In the genomic region with DNA sequence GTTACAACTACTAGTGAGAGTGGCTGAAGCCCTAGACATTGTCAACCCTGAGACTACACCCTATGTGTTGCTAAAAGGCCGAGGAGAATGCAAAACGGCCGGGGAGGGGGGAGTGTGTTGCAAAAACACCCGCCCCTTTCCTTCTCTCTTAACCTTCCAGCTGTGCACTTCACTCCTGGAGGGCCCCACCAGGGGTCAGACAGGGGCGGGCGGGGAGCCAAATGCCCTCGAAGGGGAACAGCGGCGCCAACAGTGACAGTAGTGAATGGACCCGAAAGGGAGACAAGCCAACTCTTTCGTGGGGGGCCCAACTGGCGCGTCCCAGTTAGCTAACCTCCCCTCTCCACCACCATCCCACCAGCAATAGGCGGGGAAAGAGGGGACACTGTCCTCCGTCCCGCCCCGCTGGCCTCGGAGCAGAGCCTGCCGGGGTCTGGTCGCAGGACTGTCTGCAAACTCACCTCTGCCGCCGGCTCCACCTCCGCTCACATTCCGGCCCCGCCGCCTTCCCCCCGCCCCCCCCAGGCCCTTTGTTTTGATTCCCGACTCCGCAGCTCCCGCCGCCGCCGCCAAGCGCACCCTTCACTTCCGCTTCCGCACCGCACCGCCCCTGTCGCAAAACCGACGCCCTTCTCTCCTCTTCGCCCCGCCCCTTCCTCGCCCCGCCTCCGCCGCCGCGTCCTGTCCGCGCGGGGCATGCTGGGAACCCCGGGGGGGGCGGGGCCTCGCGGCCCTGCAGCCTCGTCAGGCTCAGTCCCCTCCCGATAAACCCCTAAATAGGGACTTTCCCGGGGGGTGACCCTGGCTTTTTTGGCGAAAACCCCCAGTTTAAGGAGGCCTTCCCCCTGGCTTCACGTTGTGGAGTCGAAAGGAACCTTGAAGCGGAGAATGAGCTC, we compare ENCODE assay signal across 8 cellular contexts. TPM values are rescaled to one million over a fixed set of nuclear protein-coding genes. Genes with fewer than 3 reads are reported as not detected.
DNase-seq lines count a peak whose midpoint lies in the region; ATAC-seq and TF ChIP-seq lines count a peak whose summit lies in the region.

A gene with protein sequence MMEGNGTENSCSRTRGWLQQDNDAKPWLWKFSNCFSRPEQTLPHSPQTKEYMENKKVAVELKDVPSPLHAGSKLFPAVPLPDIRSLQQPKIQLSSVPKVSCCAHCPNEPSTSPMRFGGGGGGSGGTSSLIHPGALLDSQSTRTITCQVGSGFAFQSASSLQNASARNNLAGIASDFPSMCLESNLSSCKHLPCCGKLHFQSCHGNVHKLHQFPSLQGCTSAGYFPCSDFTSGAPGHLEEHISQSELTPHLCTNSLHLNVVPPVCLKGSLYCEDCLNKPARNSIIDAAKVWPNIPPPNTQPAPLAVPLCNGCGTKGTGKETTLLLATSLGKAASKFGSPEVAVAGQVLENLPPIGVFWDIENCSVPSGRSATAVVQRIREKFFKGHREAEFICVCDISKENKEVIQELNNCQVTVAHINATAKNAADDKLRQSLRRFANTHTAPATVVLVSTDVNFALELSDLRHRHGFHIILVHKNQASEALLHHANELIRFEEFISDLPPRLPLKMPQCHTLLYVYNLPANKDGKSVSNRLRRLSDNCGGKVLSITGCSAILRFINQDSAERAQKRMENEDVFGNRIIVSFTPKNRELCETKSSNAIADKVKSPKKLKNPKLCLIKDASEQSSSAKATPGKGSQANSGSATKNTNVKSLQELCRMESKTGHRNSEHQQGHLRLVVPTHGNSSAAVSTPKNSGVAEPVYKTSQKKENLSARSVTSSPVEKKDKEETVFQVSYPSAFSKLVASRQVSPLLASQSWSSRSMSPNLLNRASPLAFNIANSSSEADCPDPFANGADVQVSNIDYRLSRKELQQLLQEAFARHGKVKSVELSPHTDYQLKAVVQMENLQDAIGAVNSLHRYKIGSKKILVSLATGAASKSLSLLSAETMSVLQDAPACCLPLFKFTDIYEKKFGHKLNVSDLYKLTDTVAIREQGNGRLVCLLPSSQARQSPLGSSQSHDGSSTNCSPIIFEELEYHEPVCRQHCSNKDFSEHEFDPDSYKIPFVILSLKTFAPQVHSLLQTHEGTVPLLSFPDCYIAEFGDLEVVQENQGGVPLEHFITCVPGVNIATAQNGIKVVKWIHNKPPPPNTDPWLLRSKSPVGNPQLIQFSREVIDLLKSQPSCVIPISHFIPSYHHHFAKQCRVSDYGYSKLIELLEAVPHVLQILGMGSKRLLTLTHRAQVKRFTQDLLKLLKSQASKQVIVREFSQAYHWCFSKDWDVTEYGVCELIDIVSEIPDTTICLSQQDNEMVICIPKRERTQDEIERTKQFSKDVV (N-terminal part only) (minus strand): TSS at position 598 of the 896 bp plus-strand sequence. CDS start 3,921 bp downstream, outside the sequence.

- no peaks in the 10 kb centered on the region for H3K9me3 ChIP-seq in right lobe of liver

- H3K36me3 ChIP-seq in right lobe of liver = peaks cover 0 to 17% (median 10%) of the 10 kb centered on the region in 4 donors

- WGBS in right lobe of liver (ENCODE audit: insufficient coverage, low coverage, low lambda C conversion rate, missing lambda C conversion rate) = 0% methylated on average over 40 of the region's 63 CpGs

- TF ChIP-seq CTCF in right lobe of liver (IDR thresholded peaks at IDR 0.05) = peak; percentile 11 to 30 (median 20)

- peak; percentile 99 for DNase-seq in CD1c-positive myeloid dendritic cell (ENCODE audit: extremely low spot score)
- DNase-seq in NCI-H82 (lab: John Stamatoyannopoulos, UW) = peak; percentile 96
- peak; percentile 100 for DNase-seq in activated CD4-positive, alpha-beta T cell treated with anti-CD3 and anti-CD28 coated beads, Interleukin-2, amount 50 U/mL, for 48 hours
- peak; percentile 98 for DNase-seq in dermis blood vessel endothelial cell
- DNase-seq in right lobe of liver = peak; percentile 99
- DNase-seq in stimulated activated CD4-positive, alpha-beta T cell treated with anti-CD3 and anti-CD28 coated beads, Interleukin-4, amount 100 ng/mL, for 24 hours = peak; percentile 100

- peak; percentile 99 for TF ChIP-seq POLR2A in right lobe of liver (IDR thresholded peaks at IDR 0.05)

- peaks cover 0 to 34% (median 5%) of the 10 kb centered on the region in 4 donors for H3K4me1 ChIP-seq in right lobe of liver

- H3K27me3 ChIP-seq in right lobe of liver = no peaks in the 10 kb centered on the region

- intact Hi-C loops in right lobe of liver (cut with DNase I) = no loop called here

- H3K27ac ChIP-seq in right lobe of liver = peak within 1 kb of the TSS; percentile 98 to 99 (median 99)

- H3K4me3 ChIP-seq in right lobe of liver = peak within 1 kb of the TSS; percentile 74 to 87 (median 77)

- ATAC-seq in GM19438 (IDR thresholded peaks at IDR 0.05; ENCODE audit: low read depth, unreplicated experiment) (peak; percentile 53), HG03571 (IDR thresholded peaks at IDR 0.05; ENCODE audit: unreplicated experiment) (peak; percentile 45), right lobe of liver (peak; percentile 95 to 97 (median 96))

RNA-seq across cellular contexts. Expression of the gene that starts here (rescaled TPM):
- total RNA-seq in dermis blood vessel endothelial cell (15.3 and 24.2 TPM in 2 replicates), right lobe of liver (10 to 100 TPM; 17.2 to 44.2 (median 31.2) TPM)

Comparison
In these comparisons a context has a peak if more than half of its experiments do, and no peak if none do; other contexts are left out.
1. Peak in every context shown above with its lines: DNase-seq, ATAC-seq, H3K4me3 ChIP-seq and H3K27ac ChIP-seq.
2. ATAC-seq: peak in every context shown above with its lines; median percentile 96 in right lobe of liver; 53 in GM19438; 45 in HG03571.